ENCODE assay signal across 9 cellular contexts in genomic region chr7:82444220-82445049, GRCh38. TPM values are rescaled to one million over a fixed set of nuclear protein-coding genes. Genes with fewer than 3 reads are reported as not detected.
A peak's percentile ranks its signal among the peaks of the same experiment; 100 is the strongest.
DNase-seq lines count a peak whose midpoint lies in the region; ATAC-seq and TF ChIP-seq lines count a peak whose summit lies in the region.
"Had no signal": no experiment of that assay in that cellular context is flagged by ENCODE, and none has a peak within 500 bp of the region (broad histone marks: within the 10 kb centered on the region; RNA-seq: fewer than 3 reads in every experiment).

No MANE protein-coding gene starts in this region.

- H3K4me1 ChIP-seq in mucosa of rectum (ENCODE audit: control insufficient read depth in 2 of 2, insufficient read depth in 2 of 2, low read length in 2 of 2) (no peaks in the 10 kb centered on the region), uterus (peaks cover 0 to 4% of the 10 kb centered on the region in 2 donors)

- H3K27ac Mint-ChIP-seq in activated CD8-positive, alpha-beta memory T cell treated with anti-CD3 and anti-CD28 coated beads, Interleukin-2, amount 10 ng/mL, durations not matched to agents 7 days and 5 days = peak overlapping the region; percentile 36

- H3K9me3 ChIP-seq in mucosa of rectum (ENCODE audit: control insufficient read depth in 2 of 2, low read length in 2 of 2) (no peaks in the 10 kb centered on the region), uterus (no peaks in the 10 kb centered on the region)

- intact Hi-C loops in uterus (cut with DNase I; ENCODE audit: low total_unique reads) = no loop called here

- TF ChIP-seq CTCF in choroid plexus epithelial cell (conservative IDR thresholded peaks at IDR 0.05; ENCODE audit: low read depth, low read length) (peak; percentile 4), uterus (IDR thresholded peaks at IDR 0.05) (no peak)

- H3K27ac ChIP-seq in mucosa of rectum (ENCODE audit: low read depth in 2 of 2, low read length in 2 of 2) (no peak overlapping the region), uterus (peak overlapping the region; percentile 87 to 88)

- peaks cover 45% of the 10 kb centered on the region for H3K27me3 Mint-ChIP-seq in activated CD8-positive, alpha-beta memory T cell treated with anti-CD3 and anti-CD28 coated beads, Interleukin-2, amount 10 ng/mL, durations not matched to agents 7 days and 5 days

- no peaks in the 10 kb centered on the region for H3K36me3 ChIP-seq in mucosa of rectum (ENCODE audit: control insufficient read depth in 2 of 2, insufficient read depth in 2 of 2, low read length in 2 of 2)
- H3K36me3 ChIP-seq in uterus = no peaks in the 10 kb centered on the region

- no peaks in the 10 kb centered on the region for H3K4me1 Mint-ChIP-seq in activated CD8-positive, alpha-beta memory T cell treated with anti-CD3 and anti-CD28 coated beads, Interleukin-2, amount 10 ng/mL, durations not matched to agents 7 days and 5 days

- H3K9ac ChIP-seq in mucosa of rectum (ENCODE audit: low read depth in 1 of 2, low read length in 2 of 2) = peak overlapping the region; percentile 32 to 43

- no peak for TF ChIP-seq POLR2A in uterus (IDR thresholded peaks at IDR 0.05)

- CTCF ChIA-PET in activated CD8-positive, alpha-beta memory T cell treated with anti-CD3 and anti-CD28 coated beads, Interleukin-2, amount 10 ng/mL, durations not matched to agents 7 days and 5 days (lab: Charles Lee) = no interaction called here

- no peak for ATAC-seq in activated CD8-positive, alpha-beta memory T cell treated with anti-CD3 and anti-CD28 coated beads, Interleukin-2, amount 10 ng/mL, durations not matched to agents 7 days and 5 days

- no peak for DNase-seq in activated CD8-positive, alpha-beta memory T cell treated with anti-CD3 and anti-CD28 coated beads, Interleukin-2, amount 10 ng/mL, durations not matched to agents 7 days and 5 days
- no peak for DNase-seq in activated CD8-positive, alpha-beta memory T cell treated with anti-CD3 and anti-CD28 coated beads for 24 hours
- DNase-seq in NCI-H510A (lab: John Stamatoyannopoulos, UW) (peak; percentile 46), choroid plexus epithelial cell (ENCODE audit: low read depth) (no peak), uterus (peak in 1 of 2 donors; percentile 17), GM19238 (ENCODE audit: insufficient read length, low spot score) (no peak)
- no peak for DNase-seq in effector CD8-positive, alpha-beta T cell (lab: John Stamatoyannopoulos, UW)
- DNase-seq: DND-41 had no signal

- no peaks in the 10 kb centered on the region for H3K9me3 Mint-ChIP-seq in activated CD8-positive, alpha-beta memory T cell treated with anti-CD3 and anti-CD28 coated beads, Interleukin-2, amount 10 ng/mL, durations not matched to agents 7 days and 5 days (ENCODE audit: low read depth)

- no peaks in the 10 kb centered on the region for H3K36me3 Mint-ChIP-seq in activated CD8-positive, alpha-beta memory T cell treated with anti-CD3 and anti-CD28 coated beads, Interleukin-2, amount 10 ng/mL, durations not matched to agents 7 days and 5 days

- H3K27me3 ChIP-seq in mucosa of rectum (ENCODE audit: control insufficient read depth in 2 of 2, insufficient read depth in 2 of 2, low read length in 2 of 2) = peaks cover 6 to 17% of the 10 kb centered on the region in 2 donors
- no peaks in the 10 kb centered on the region for H3K27me3 ChIP-seq in uterus

- no peak overlapping the region for H3K4me3 Mint-ChIP-seq in activated CD8-positive, alpha-beta memory T cell treated with anti-CD3 and anti-CD28 coated beads, Interleukin-2, amount 10 ng/mL, durations not matched to agents 7 days and 5 days

- H3K4me3 ChIP-seq in choroid plexus epithelial cell (ENCODE audit: low read depth, low read length) = peak overlapping the region; percentile 84
- H3K4me3 ChIP-seq in mucosa of rectum (ENCODE audit: low read length in 2 of 2) = peak overlapping the region; percentile 49 to 70
- peak overlapping the region; percentile 39 to 70 for H3K4me3 ChIP-seq in uterus

RNA-seq across cellular contexts. Expression of gene CACNA2D1, which starts 0.9 kb away (rescaled TPM):
- under 1 TPM in 1 of 2 experiments, not detected in 1; 0.28 TPM for total RNA-seq in activated CD8-positive, alpha-beta memory T cell treated with anti-CD3 and anti-CD28 coated beads, Interleukin-2, amount 10 ng/mL, durations not matched to agents 7 days and 5 days
- 10 to 100 TPM; 30.1 to 54.1 (median 43.6) TPM for total RNA-seq in uterus

Comparison
In these comparisons a context has a peak if more than half of its experiments do, and no peak if none do; other contexts are left out.
1. H3K27ac ChIP-seq: peak in uterus (2 of 2); none in mucosa of rectum (0 of 2).
2. RNA of gene CACNA2D1, which starts 0.9 kb away (total RNA-seq): 30.1 to 54.1 TPM in uterus; 0.28 TPM in activated CD8-positive, alpha-beta memory T cell treated with anti-CD3 and anti-CD28 coated beads, Interleukin-2, amount 10 ng/mL, durations not matched to agents 7 days and 5 days; every median in the first group is over 10 times any median in the second.
3. Peak in every context shown above with its lines, with median percentiles within 50 percentile points of each other: H3K4me3 ChIP-seq.